Comparison of ENCODE assay signal across 35 cellular contexts in the genomic region with DNA sequence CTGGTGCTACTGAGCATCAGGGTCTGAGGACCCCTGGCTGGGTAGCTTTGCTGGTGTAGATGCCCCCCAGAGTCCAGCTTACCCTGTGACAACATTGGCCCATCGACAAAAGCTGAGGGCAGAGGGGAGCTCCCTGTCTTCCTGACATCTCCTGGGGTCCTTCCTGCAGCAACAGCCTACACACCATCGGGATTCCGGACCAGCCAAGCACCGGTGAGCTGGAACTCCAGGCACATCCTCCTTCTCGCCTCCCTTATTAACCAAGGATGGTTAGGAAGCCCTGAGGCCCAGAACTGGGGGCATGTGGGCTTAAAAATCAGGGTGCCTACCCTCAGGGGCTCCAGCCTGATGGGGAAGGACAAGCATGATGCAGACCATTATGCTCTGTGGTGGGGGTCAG.
"Had no signal": no experiment of that assay in that cellular context is flagged by ENCODE, and none has a peak within 500 bp of the region (broad histone marks: within the 10 kb centered on the region; RNA-seq: fewer than 3 reads in every experiment).

No MANE protein-coding gene starts in this region.

- ATAC-seq: activated CD4-positive, CD25-positive, alpha-beta regulatory T cell treated with anti-CD3 and anti-CD28 coated beads, Interleukin-2, amount 50 U/mL, for 24 hours; activated CD8-positive, alpha-beta T cell treated with anti-CD3 and anti-CD28 coated beads for 36 hours; activated naive CD8-positive, alpha-beta T cell treated with anti-CD3 and anti-CD28 coated beads, Interleukin-2, amount 50 U/mL, for 24 hours; activated T-cell treated with anti-CD3 and anti-CD28 coated beads, Interleukin-2, amount 50 U/mL, for 4 hours; activated T-helper 17 cell treated with anti-CD3 and anti-CD28 coated beads, Interleukin-2, amount 50 U/mL, for 72 hours; body of pancreas; effector memory CD8-positive, alpha-beta T cell; foreskin keratinocyte; gastrocnemius medialis; T-helper 17 cell had no signal

- H3K27ac Mint-ChIP-seq: activated B cell treated with CpG ODN at 0.5 μM for 24 hours; activated CD8-positive, alpha-beta T cell treated with anti-CD3 and anti-CD28 coated beads for 36 hours; activated naive CD4-positive, alpha-beta T cell treated with anti-CD3 and anti-CD28 coated beads, Interleukin-2, amount 50 U/mL, for 24 hours; activated naive CD8-positive, alpha-beta T cell treated with anti-CD3 and anti-CD28 coated beads for 36 hours; activated naive CD8-positive, alpha-beta T cell treated with anti-CD3 and anti-CD28 coated beads, Interleukin-2, amount 50 U/mL, for 24 hours; activated T-helper 17 cell treated with anti-CD3 and anti-CD28 coated beads, Interleukin-2, amount 50 U/mL, for 72 hours; effector memory CD8-positive, alpha-beta T cell; T-helper 17 cell; T-helper 2 cell treated with Interferon-gamma antibody and Interleukin-4, amounts not matched to agents 5 μg/mL and 100 μg/mL, for 36 hours had no signal

- H3K4me3 ChIP-seq: adrenal gland, body of pancreas, colonic mucosa, esophagus muscularis mucosa, gastrocnemius medialis had no signal

- H3K27ac ChIP-seq: adrenal gland, body of pancreas, colonic mucosa, esophagus muscularis mucosa, foreskin keratinocyte, gastrocnemius medialis, WERI-Rb-1 had no signal

- H3K4me3 Mint-ChIP-seq: activated B cell treated with CpG ODN at 0.5 μM for 24 hours; activated CD8-positive, alpha-beta T cell treated with anti-CD3 and anti-CD28 coated beads for 36 hours; activated naive CD4-positive, alpha-beta T cell treated with anti-CD3 and anti-CD28 coated beads, Interleukin-2, amount 50 U/mL, for 24 hours; activated naive CD8-positive, alpha-beta T cell treated with anti-CD3 and anti-CD28 coated beads for 36 hours; activated naive CD8-positive, alpha-beta T cell treated with anti-CD3 and anti-CD28 coated beads, Interleukin-2, amount 50 U/mL, for 24 hours; activated T-cell treated with anti-CD3 and anti-CD28 coated beads, Interleukin-2, amount 50 U/mL, for 4 hours; activated T-helper 17 cell treated with anti-CD3 and anti-CD28 coated beads, Interleukin-2, amount 50 U/mL, for 72 hours; effector memory CD8-positive, alpha-beta T cell; T-helper 17 cell; T-helper 2 cell treated with Interferon-gamma antibody and Interleukin-4, amounts not matched to agents 5 μg/mL and 100 μg/mL, for 36 hours had no signal

- H3K4me1 Mint-ChIP-seq: activated B cell treated with CpG ODN at 0.5 μM for 24 hours; activated naive CD4-positive, alpha-beta T cell treated with anti-CD3 and anti-CD28 coated beads, Interleukin-2, amount 50 U/mL, for 24 hours; activated naive CD8-positive, alpha-beta T cell treated with anti-CD3 and anti-CD28 coated beads for 36 hours; activated naive CD8-positive, alpha-beta T cell treated with anti-CD3 and anti-CD28 coated beads, Interleukin-2, amount 50 U/mL, for 24 hours; activated T-helper 17 cell treated with anti-CD3 and anti-CD28 coated beads, Interleukin-2, amount 50 U/mL, for 72 hours had no signal

- H3K36me3 Mint-ChIP-seq: activated naive CD4-positive, alpha-beta T cell treated with anti-CD3 and anti-CD28 coated beads, Interleukin-2, amount 50 U/mL, for 24 hours; activated naive CD8-positive, alpha-beta T cell treated with anti-CD3 and anti-CD28 coated beads for 36 hours had no signal

- H3K9me3 ChIP-seq: adrenal gland, body of pancreas, colonic mucosa, esophagus muscularis mucosa, gastrocnemius medialis had no signal

- H3K4me1 ChIP-seq: adrenal gland, body of pancreas, colonic mucosa, esophagus muscularis mucosa, foreskin keratinocyte, gastrocnemius medialis had no signal

- DNase-seq: activated B cell treated with CpG ODN at 0.5 μM for 24 hours; activated CD4-positive, alpha-beta T cell treated with anti-CD3 and anti-CD28 coated beads for 48 hours; activated CD4-positive, alpha-beta T cell treated with anti-CD3 and anti-CD28 coated beads, Interleukin-2, amount 50 U/mL, for 1 hour; activated CD4-positive, alpha-beta T cell treated with anti-CD3 and anti-CD28 coated beads, Interleukin-2, amount 50 U/mL, for 48 hours; activated CD8-positive, alpha-beta memory T cell treated with anti-CD3 and anti-CD28 coated beads for 24 hours; activated CD8-positive, alpha-beta T cell treated with anti-CD3 and anti-CD28 coated beads for 36 hours; activated effector memory CD4-positive, alpha-beta T cell treated with Interleukin-2 at 50 U/mL for 16 hours; activated gamma-delta T cell treated with Interleukin-2 at 50 U/mL for 16 hours; activated naive CD4-positive, alpha-beta T cell treated with Interleukin-2 at 50 U/mL for 16 hours; activated naive CD8-positive, alpha-beta T cell treated with anti-CD3 and anti-CD28 coated beads for 36 hours; activated naive CD8-positive, alpha-beta T cell treated with anti-CD3 and anti-CD28 coated beads, Interleukin-2, amount 50 U/mL, for 24 hours; activated T-cell treated with anti-CD3 and anti-CD28 coated beads, Interleukin-2, amount 50 U/mL, for 4 hours; amygdala; aorta; body of pancreas; central memory CD4-positive, alpha-beta T cell; cerebellar nuclear complex; colonic mucosa; dermis blood vessel endothelial cell; effector CD4-positive, alpha-beta T cell; effector memory CD8-positive, alpha-beta T cell; erythroblast; foreskin keratinocyte; gastrocnemius medialis; glutamatergic neuron; T-helper 1 cell; T-helper 17 cell; T1000; WERI-Rb-1 had no signal

- H3K9me3 Mint-ChIP-seq: activated B cell treated with CpG ODN at 0.5 μM for 24 hours; activated CD8-positive, alpha-beta T cell treated with anti-CD3 and anti-CD28 coated beads for 36 hours; activated naive CD4-positive, alpha-beta T cell treated with anti-CD3 and anti-CD28 coated beads, Interleukin-2, amount 50 U/mL, for 24 hours; activated naive CD8-positive, alpha-beta T cell treated with anti-CD3 and anti-CD28 coated beads for 36 hours; activated naive CD8-positive, alpha-beta T cell treated with anti-CD3 and anti-CD28 coated beads, Interleukin-2, amount 50 U/mL, for 24 hours; activated T-cell treated with anti-CD3 and anti-CD28 coated beads, Interleukin-2, amount 50 U/mL, for 4 hours; activated T-helper 17 cell treated with anti-CD3 and anti-CD28 coated beads, Interleukin-2, amount 50 U/mL, for 72 hours; effector memory CD8-positive, alpha-beta T cell; T-helper 2 cell treated with Interferon-gamma antibody and Interleukin-4, amounts not matched to agents 5 μg/mL and 100 μg/mL, for 36 hours had no signal

- H3K27me3 ChIP-seq: body of pancreas, colonic mucosa, gastrocnemius medialis had no signal

- H3K36me3 ChIP-seq: adrenal gland, colonic mucosa, esophagus muscularis mucosa, gastrocnemius medialis, WERI-Rb-1 had no signal
